17 cellular contexts compared by ENCODE assay signal in genomic region chr7:52749880-52750279, GRCh38.
A peak's percentile ranks its signal among the peaks of the same experiment; 100 is the strongest.
DNase-seq lines count a peak whose midpoint lies in the region; ATAC-seq, FAIRE-seq and TF ChIP-seq lines count a peak whose summit lies in the region.
"Had no signal": no experiment of that assay in that cellular context is flagged by ENCODE, and none has a peak within 500 bp of the region (broad histone marks: within the 10 kb centered on the region; RNA-seq: fewer than 3 reads in every experiment).

No MANE protein-coding gene starts in this region.

- peak; percentile 20 for TF ChIP-seq CTCF in kidney (IDR thresholded peaks at IDR 0.05; ENCODE audit: borderline replicate concordance, extremely low read depth, insufficient read depth)

- DNase-seq in D341Med (ENCODE audit: low spot score) (peak; percentile 34), H54 (ENCODE audit: insufficient read length, low spot score) (no peak), RPMI8226 (peak; percentile 31), kidney (no peak), T-helper 1 cell (no peak)
- no peak for DNase-seq in activated CD8-positive, alpha-beta memory T cell treated with anti-CD3 and anti-CD28 coated beads, Interleukin-2, amount 50 U/mL, for 4 hours
- DNase-seq: activated CD8-positive, alpha-beta T cell treated with anti-CD3 and anti-CD28 coated beads, Interleukin-2, amount 10 ng/mL, durations not matched to agents 7 days and 5 days; activated naive CD8-positive, alpha-beta T cell treated with anti-CD3 and anti-CD28 coated beads, Interleukin-2, amount 10 ng/mL, durations not matched to agents 7 days and 5 days; DMS79 treated with DMSO at 0.1 percent for 48 hours; dorsolateral prefrontal cortex; heart right ventricle; NCI-H1105 treated with DMSO at 0.1 percent for 48 hours; PC-3 had no signal

- intact Hi-C loops in kidney (cut with DNase I), result no loop called here

- H3K4me1 ChIP-seq in kidney (ENCODE audit: control insufficient read depth in 1 of 2, insufficient read depth in 1 of 2, low read depth in 1 of 2, low read length in 2 of 2), result no peaks in the 10 kb centered on the region
- H3K4me1 ChIP-seq: heart right ventricle, left lung had no signal

- FAIRE-seq in H54 (lab: Jason Lieb, UNC) (peak; percentile 27), kidney (lab: Jason Lieb, UNC) (no peak)
- FAIRE-seq: K562 had no signal

- ATAC-seq in HG03521 (IDR thresholded peaks at IDR 0.05; ENCODE audit: unreplicated experiment), result no peak
- ATAC-seq: activated CD8-positive, alpha-beta T cell treated with anti-CD3 and anti-CD28 coated beads, Interleukin-2, amount 10 ng/mL, durations not matched to agents 7 days and 5 days; K562; left lung; PC-3 had no signal

- no peak for TF ChIP-seq POLR2A in H54 (IDR thresholded peaks at IDR 0.05; ENCODE audit: low read depth, low read length)

- H3K9me3 ChIP-seq in kidney (ENCODE audit: control insufficient read depth in 1 of 2, low read length in 2 of 2), result no peaks in the 10 kb centered on the region

- no peaks in the 10 kb centered on the region for H3K36me3 ChIP-seq in kidney (ENCODE audit: control insufficient read depth in 1 of 2, insufficient read depth in 2 of 2, low read length in 2 of 2)
- H3K36me3 ChIP-seq: heart right ventricle, left lung had no signal

- no peak overlapping the region for H3K4me3 ChIP-seq in kidney (ENCODE audit: low read length in 2 of 2)
- H3K4me3 ChIP-seq: dorsolateral prefrontal cortex, heart right ventricle, K562, left lung, skin epidermis had no signal

- H3K9ac ChIP-seq in kidney (ENCODE audit: low read length in 2 of 2), result no peak overlapping the region

- no peak overlapping the region for H3K27ac ChIP-seq in kidney (ENCODE audit: low read depth in 2 of 2, low read length in 2 of 2)
- H3K27ac ChIP-seq: dorsolateral prefrontal cortex, heart right ventricle, left lung, skin epidermis had no signal

Comparison
In these comparisons a context has a peak if more than half of its experiments do, and no peak if none do; other contexts are left out.
1. DNase-seq: peak in D341Med (single experiment) and RPMI8226 (single experiment); none in H54 (single experiment), kidney (single experiment), T-helper 1 cell (0 of 5) and activated CD8-positive, alpha-beta memory T cell treated with anti-CD3 and anti-CD28 coated beads, Interleukin-2, amount 50 U/mL, for 4 hours (single experiment).